8 cellular contexts compared by ENCODE assay signal in the genomic region with DNA sequence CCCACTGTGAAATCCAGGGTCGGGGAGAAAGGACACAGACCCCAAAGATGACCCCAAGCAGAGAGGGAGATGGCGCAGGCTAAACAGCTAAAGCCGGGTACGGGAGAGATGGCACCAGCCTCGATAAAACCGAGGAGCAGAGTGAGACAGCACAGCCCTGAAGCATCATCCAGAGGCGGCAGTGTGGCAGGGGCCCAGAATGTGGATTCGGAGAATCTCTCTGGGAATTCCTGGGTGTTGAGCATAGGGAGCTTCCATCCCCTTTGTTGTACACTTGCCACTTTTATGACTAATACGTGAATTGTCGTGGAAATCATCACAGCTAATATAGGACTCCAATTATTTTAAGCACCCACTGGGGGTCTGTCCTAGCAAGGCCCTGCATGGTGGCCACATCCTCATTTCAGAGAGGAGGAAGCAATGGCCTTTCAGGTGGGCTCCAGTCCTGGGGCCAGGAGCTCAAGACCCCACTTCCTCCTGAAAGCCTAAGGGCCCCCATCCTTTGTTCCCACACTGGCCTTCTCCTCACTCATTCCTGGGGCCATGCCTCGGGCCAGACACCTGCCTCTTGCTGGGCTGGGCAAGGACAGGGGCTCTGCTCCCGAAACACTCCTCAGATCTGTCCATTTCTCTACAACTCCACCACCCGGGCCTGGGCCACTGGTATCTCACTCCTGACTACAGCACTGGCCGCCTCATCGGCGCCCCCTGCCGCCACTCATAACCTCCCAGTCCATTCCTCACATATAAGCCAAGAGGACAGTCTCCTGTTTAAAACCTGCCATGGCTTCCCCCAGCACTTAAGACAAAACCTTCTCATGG. TPM values are rescaled to one million over a fixed set of nuclear protein-coding genes. Genes with fewer than 3 reads are reported as not detected.
DNase-seq lines count a peak whose midpoint lies in the region; ATAC-seq and TF ChIP-seq lines count a peak whose summit lies in the region.

No MANE protein-coding gene starts in this region.

- H3K4me2 ChIP-seq in fibroblast of lung (ENCODE audit: extremely low read depth, insufficient read depth, low read length) = no peak overlapping the region

- H3K9me3 ChIP-seq in Panc1 (ENCODE audit: control insufficient read depth, insufficient read depth, low read depth, low read length) (no peaks in the 10 kb centered on the region), fibroblast of lung (ENCODE audit: control insufficient read depth, insufficient read depth, low read depth, low read length) (no peaks in the 10 kb centered on the region)

- no peaks in the 10 kb centered on the region for H4K20me1 ChIP-seq in fibroblast of lung (ENCODE audit: control insufficient read depth, extremely low read depth, insufficient read depth, low read length)

- TF ChIP-seq CTCF in GM12873 (IDR thresholded peaks at IDR 0.05; ENCODE audit: insufficient read depth, low read depth, low read length, missing control alignments) (peak; percentile 67), Panc1 (IDR thresholded peaks at IDR 0.05) (peak; percentile 76), fibroblast of lung (conservative IDR thresholded peaks at IDR 0.05 in 1 of 2, IDR thresholded peaks at IDR 0.05 in 1 of 2; ENCODE audit: low read depth in 1 of 2, low read length in 2 of 2) (peak in 1 of 2 donors; percentile 51)

- no peak overlapping the region for H2AFZ ChIP-seq in fibroblast of lung (ENCODE audit: low read length)

- BruUV-seq in Panc1 (replicated peaks; lab: Mats Ljungman, UMichigan) = no TSS peak

- H3K9ac ChIP-seq in fibroblast of lung (ENCODE audit: insufficient read depth, low read length) = no peak overlapping the region

- no peaks in the 10 kb centered on the region for H3K79me2 ChIP-seq in fibroblast of lung (ENCODE audit: control insufficient read depth, insufficient read depth, low read length)

- H3K4me1 ChIP-seq in Panc1 (ENCODE audit: control insufficient read depth, insufficient read depth, low read length) = no peaks in the 10 kb centered on the region
- peaks cover 3% of the 10 kb centered on the region for H3K4me1 ChIP-seq in fibroblast of lung (ENCODE audit: control insufficient read depth, extremely low read depth, insufficient read depth, low read length)

- H3K27ac ChIP-seq in Panc1 (ENCODE audit: low read length) (no peak overlapping the region), fibroblast of lung (ENCODE audit: insufficient read depth, low read length) (no peak overlapping the region)

- CTCF ChIA-PET in Panc1 (lab: Charles Lee) = interaction anchor here (0.9 kb wide), 1 partner anchor 11 kb away, joined by 3 read pairs; no protein-coding TSS in a partner anchor

- no peaks in the 10 kb centered on the region for H3K36me3 ChIP-seq in Panc1 (ENCODE audit: control insufficient read depth, insufficient read depth, low read length)
- no peaks in the 10 kb centered on the region for H3K36me3 ChIP-seq in fibroblast of lung (ENCODE audit: control insufficient read depth, insufficient read depth, low read length)

- intact Hi-C loops in Panc1 (cut with micrococcal nuclease; ENCODE audit: unreplicated experiment) = no loop called here

- H3K27me3 ChIP-seq in Panc1 (ENCODE audit: control insufficient read depth, insufficient read depth, low read length) = no peaks in the 10 kb centered on the region
- peaks cover 2% of the 10 kb centered on the region for H3K27me3 ChIP-seq in fibroblast of lung (ENCODE audit: control insufficient read depth, insufficient read depth, low read length)

- ATAC-seq in Panc1 = peak; percentile 75; the same call in 1 of the 2 replicates
- ATAC-seq in HG03442 (IDR thresholded peaks at IDR 0.05; ENCODE audit: unreplicated experiment) = no peak
- no peak for ATAC-seq in GM18861 (IDR thresholded peaks at IDR 0.05; ENCODE audit: unreplicated experiment)
- no peak for ATAC-seq in activated CD4-positive, CD25-positive, alpha-beta regulatory T cell treated with anti-CD3 and anti-CD28 coated beads, Interleukin-2, amount 50 U/mL, for 24 hours

- H3K4me3 ChIP-seq in Panc1 (ENCODE audit: low read depth in 2 of 2, low read length in 2 of 2) (no peak overlapping the region), fibroblast of lung (replicated peaks in 1 of 4; ENCODE audit: control extremely low read depth in 1 of 4, insufficient read depth in 1 of 4, low read depth in 3 of 4, low read length in 4 of 4) (no peak overlapping the region)

- POLR2A ChIA-PET in Panc1 (lab: Charles Lee) = no interaction called here

- DNase-seq in AG08395 (ENCODE audit: low spot score) = peak; percentile 64
- no peak for DNase-seq in Panc1 (ENCODE audit: low read depth, low spot score)
- peak; percentile 9 to 11 for DNase-seq in fibroblast of lung (ENCODE audit: low read depth in 2 of 2)
- no peak for DNase-seq in NCI-H2107 (lab: John Stamatoyannopoulos, UW)

- in situ Hi-C loops in Panc1 (cut with HindIII; ENCODE audit: low pct_unique_long_range_greater_than_20kb, low sequenced_read_pairs) = no loop called here

RNA-seq across cellular contexts. Expression of gene ATP1A3, which starts 29.3 kb away (rescaled TPM):
- total RNA-seq in Panc1 (2021; ENCODE audit: unreplicated experiment) (4.9 TPM), fibroblast of lung (under 0.01 and 0.17 TPM in 2 replicates)
- 4.0 TPM for polyA plus RNA-seq in Panc1 (2012; ENCODE audit: insufficient read length)
- polyA plus RNA-seq in fibroblast of lung = 0.05 TPM in 1 of 2 replicates, not detected in the other
- polyA plus RNA-seq in fibroblast of lung (2012) = 0.16 and 0.20 TPM in 2 replicates
- polyA minus RNA-seq in fibroblast of lung (ENCODE audit: low replicate concordance) = 0.59 and 1.1 TPM in 2 replicates

RNA-seq across cellular contexts. Expression of gene GRIK5, which starts 46.7 kb away (rescaled TPM):
- total RNA-seq in Panc1 (2021; ENCODE audit: unreplicated experiment) (0.62 TPM), fibroblast of lung (0.77 and 3.5 TPM in 2 replicates)
- polyA plus RNA-seq in Panc1 (2012; ENCODE audit: insufficient read length) = 0.28 TPM
- 0.03 and 0.69 TPM in 2 replicates for polyA plus RNA-seq in fibroblast of lung
- polyA plus RNA-seq in fibroblast of lung (2012) = 0.31 and 1.4 TPM in 2 replicates
- 0.12 and 3.6 TPM in 2 replicates for polyA minus RNA-seq in fibroblast of lung (ENCODE audit: low replicate concordance)

RNA-seq across cellular contexts. Expression of gene ZNF574, which starts 52.6 kb away (rescaled TPM):
- total RNA-seq in Panc1 (2021; ENCODE audit: unreplicated experiment) (15.7 TPM), fibroblast of lung (7.7 and 9.9 TPM in 2 replicates)
- 16.9 TPM for polyA plus RNA-seq in Panc1 (2012; ENCODE audit: insufficient read length)
- 5.1 and 6.6 TPM in 2 replicates for polyA plus RNA-seq in fibroblast of lung
- 7.4 and 11.2 TPM in 2 replicates for polyA plus RNA-seq in fibroblast of lung (2012)
- polyA minus RNA-seq in fibroblast of lung (ENCODE audit: low replicate concordance) = 34.2 and 46.5 TPM in 2 replicates

Comparison
In these comparisons a context has a peak if more than half of its experiments do, and no peak if none do; other contexts are left out.
1. DNase-seq: peak in AG08395 (single experiment) and fibroblast of lung (2 of 2); none in Panc1 (single experiment) and NCI-H2107 (single experiment).